7 cellular contexts compared by ENCODE assay signal in the genomic region with DNA sequence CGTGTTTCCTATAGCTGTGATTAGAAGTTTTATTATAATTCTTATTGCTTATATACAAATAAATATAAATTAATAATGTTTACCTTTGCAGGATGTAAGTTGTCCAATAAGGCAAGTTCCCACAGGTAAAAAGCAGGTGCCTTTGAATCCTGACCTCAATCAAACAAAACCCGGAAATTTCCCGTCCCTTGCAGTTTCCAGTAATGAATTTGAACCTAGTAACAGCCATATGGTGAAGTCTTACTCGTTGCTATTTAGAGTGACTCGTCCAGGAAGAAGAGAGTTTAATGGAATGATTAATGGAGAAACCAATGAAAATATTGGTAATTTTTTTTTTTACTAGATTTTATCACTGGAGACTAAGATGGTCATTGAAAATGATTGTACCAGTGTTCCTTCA. TPM values are rescaled to one million over a fixed set of nuclear protein-coding genes. Genes with fewer than 3 reads are reported as not detected.
DNase-seq lines count a peak whose midpoint lies in the region; ATAC-seq, FAIRE-seq and TF ChIP-seq lines count a peak whose summit lies in the region.
"Not testable (repeated sequence)": the region's sequence is repeated elsewhere in the genome, so short reads cannot be mapped to it uniquely, and the experiment has no call there.

No MANE protein-coding gene starts in this region.

- not testable (repeated sequence) for H2AFZ ChIP-seq in PC-3 (ENCODE audit: low read length); endothelial cell of umbilical vein (ENCODE audit: low read depth, low read length)

- H3K27me3 Mint-ChIP-seq in HFFc6 (ENCODE audit: insufficient read depth), result not testable (repeated sequence)

- not testable (repeated sequence) for H3K79me2 ChIP-seq in PC-3 (ENCODE audit: low read length); endothelial cell of umbilical vein (ENCODE audit: control insufficient read depth, insufficient read depth, low read length)

- H3K4me3 Mint-ChIP-seq in HFFc6, result not testable (repeated sequence)

- intact Hi-C loops in PC-3 (cut with micrococcal nuclease); endothelial cell of umbilical vein (cut with micrococcal nuclease): not testable (repeated sequence)

- not testable (repeated sequence) for H3K9me3 Mint-ChIP-seq in HFFc6

- TF ChIP-seq POLR2A in endothelial cell of umbilical vein (IDR thresholded peaks at IDR 0.05; ENCODE audit: low read depth, low read length), result not testable (repeated sequence)

- not testable (repeated sequence) for H3F3A ChIP-seq in PC-3 (ENCODE audit: low read length, unreplicated experiment)

- not testable (repeated sequence) for H3K27me3 ChIP-seq in PC-3 (ENCODE audit: low read length); RWPE2 (ENCODE audit: insufficient read depth, poor library complexity, severe bottlenecking); endothelial cell of umbilical vein (ENCODE audit: control insufficient read depth in 2 of 2, insufficient read depth in 2 of 2, low read length in 2 of 2)

- not testable (repeated sequence) for TF ChIP-seq CTCF in HFFc6 (IDR thresholded peaks at IDR 0.05); PC-3 (conservative IDR thresholded peaks at IDR 0.05; ENCODE audit: low read depth, low read length); RWPE2 (IDR thresholded peaks at IDR 0.05; ENCODE audit: poor library complexity, severe bottlenecking); endothelial cell of umbilical vein (IDR thresholded peaks at IDR 0.05; ENCODE audit: extremely low read depth in 1 of 2, insufficient read depth in 1 of 2, low read depth in 1 of 2, low read length in 2 of 2)

- H3K4me3 ChIP-seq in PC-3 (ENCODE audit: low read length); RWPE2 (ENCODE audit: severe bottlenecking); endothelial cell of umbilical vein (replicated peaks in 1 of 3; ENCODE audit: insufficient read depth in 1 of 3, low read depth in 1 of 3, low read length in 3 of 3): not testable (repeated sequence)

- ATAC-seq in PC-3, result peak; percentile 37
- not testable (repeated sequence) for ATAC-seq in RWPE2 (ENCODE audit: low read depth)
- peak; percentile 44 for ATAC-seq in esophagus mucosa

- H3K9me3 ChIP-seq in PC-3 (ENCODE audit: low read length); RWPE2 (ENCODE audit: severe bottlenecking); endothelial cell of umbilical vein (replicated peaks; ENCODE audit: control insufficient read depth, insufficient read depth, low read length): not testable (repeated sequence)

- CTCF ChIA-PET in PC-3 (lab: Charles Lee), result not testable (repeated sequence)
- CTCF ChIA-PET in endothelial cell of umbilical vein (lab: Charles Lee), result interaction anchor here (1.7 kb wide), 1 partner anchor 32 kb away, joined by 3 read pairs; a partner anchor contains a TSS

- not testable (repeated sequence) for H3K9me1 ChIP-seq in endothelial cell of umbilical vein (replicated peaks; ENCODE audit: control insufficient read depth, extremely low read depth, insufficient read depth, low read length)

- H3K27ac Mint-ChIP-seq in HFFc6, result not testable (repeated sequence)

- H3K9ac ChIP-seq in PC-3 (ENCODE audit: low read length), result peak overlapping the region; percentile 91
- H3K9ac ChIP-seq in endothelial cell of umbilical vein (replicated peaks; ENCODE audit: extremely low read depth, insufficient read depth, low read length), result not testable (repeated sequence)

- H3K4me2 ChIP-seq in PC-3 (ENCODE audit: low read length), result peak overlapping the region; percentile 79
- H3K4me2 ChIP-seq in endothelial cell of umbilical vein (ENCODE audit: insufficient read depth, low read length), result not testable (repeated sequence)

- not testable (repeated sequence) for H3K36me3 ChIP-seq in PC-3 (ENCODE audit: low read depth, low read length); endothelial cell of umbilical vein (ENCODE audit: control insufficient read depth in 2 of 2, extremely low read depth in 1 of 2, insufficient read depth in 2 of 2, low read length in 2 of 2)
- H3K36me3 ChIP-seq in RWPE2 (ENCODE audit: low read depth), result peaks cover 53% of the 10 kb centered on the region

- peaks cover 11% of the 10 kb centered on the region for H3K36me3 Mint-ChIP-seq in HFFc6 (ENCODE audit: low read depth)

- H3K4me1 Mint-ChIP-seq in HFFc6 (ENCODE audit: low read depth), result peaks cover 25% of the 10 kb centered on the region

- FAIRE-seq in endothelial cell of umbilical vein (lab: Jason Lieb, UNC), result not testable (repeated sequence)
- FAIRE-seq in islet of Langerhans (lab: Jason Lieb, UNC), result peak; percentile 79

- POLR2A ChIA-PET in PC-3 (lab: Charles Lee; ENCODE audit: unreplicated experiment); endothelial cell of umbilical vein (lab: Charles Lee): not testable (repeated sequence)

- not testable (repeated sequence) for H3K9me2 ChIP-seq in PC-3 (replicated peaks; ENCODE audit: low read length)

- not testable (repeated sequence) for H4K20me1 ChIP-seq in PC-3 (ENCODE audit: low read length); endothelial cell of umbilical vein (replicated peaks; ENCODE audit: control insufficient read depth, extremely low read depth, insufficient read depth, low read length)

- dilution Hi-C loops in endothelial cell of umbilical vein (cut with MboI; ENCODE audit: extremely low pct_ligation_motif_present, low sequenced_read_pairs), result not testable (repeated sequence)

- peak; percentile 12 for DNase-seq in EH (ENCODE audit: low read depth)
- DNase-seq in HFFc6, result peak; percentile 27
- DNase-seq in PC-3, result peak; percentile 71
- not testable (repeated sequence) for DNase-seq in RWPE2 (ENCODE audit: low spot score); endothelial cell of umbilical vein (ENCODE audit: low read depth, low spot score)

- H3K4me1 ChIP-seq in PC-3 (ENCODE audit: insufficient read depth, low read length) (peaks cover 15% of the 10 kb centered on the region), RWPE2 (ENCODE audit: insufficient read depth, poor library complexity, severe bottlenecking) (peaks cover 13% of the 10 kb centered on the region)
- H3K4me1 ChIP-seq in endothelial cell of umbilical vein (ENCODE audit: control insufficient read depth, extremely low read depth, insufficient read depth, low read length), result not testable (repeated sequence)

- peak overlapping the region; percentile 100 for H3K27ac ChIP-seq in PC-3 (ENCODE audit: low read length)
- peak overlapping the region; percentile 65 for H3K27ac ChIP-seq in RWPE2 (ENCODE audit: poor library complexity, severe bottlenecking)
- not testable (repeated sequence) for H3K27ac ChIP-seq in endothelial cell of umbilical vein (ENCODE audit: insufficient read depth, low read depth, low read length)

- not testable (repeated sequence) for BruUV-seq in PC-3 (replicated peaks; lab: Mats Ljungman, UMichigan); endothelial cell of umbilical vein (replicated peaks; lab: Mats Ljungman, UMichigan)

TF ChIP-seq in endothelial cell of umbilical vein, 7 proteins besides CTCF, POLR2A, EP300 and RAD21:
- TF ChIP-seq FOS (IDR thresholded peaks at IDR 0.05; ENCODE audit: borderline replicate concordance, insufficient read depth, low read length), result peak; percentile 6
TF ChIP-seq in endothelial cell of umbilical vein: peak in this region for 1; not testable (repeated sequence) for 6.

RNA-seq across cellular contexts. Expression of a gene that starts 31.8 kb away (rescaled TPM):
- total RNA-seq in HFFc6 (2021; fragmentation: NEBNext Ultra II Directional; extraction: Animal tissue kit (Norgen Biotek cat#: 25700)), result 1 to 10 TPM; 5.3 to 8.7 (median 6.6) TPM
- 7.4 and 9.5 TPM in 2 replicates for total RNA-seq in PC-3 (2014; rRNA removed)
- total RNA-seq in endothelial cell of umbilical vein, result 19.0 and 22.5 TPM in 2 replicates
- 10.8 and 12.9 TPM in 2 replicates for polyA plus RNA-seq in endothelial cell of umbilical vein
- 9.5 and 9.9 TPM in 2 replicates for polyA plus RNA-seq in endothelial cell of umbilical vein (2011; cell fraction: cytosol; rRNA removed)
- polyA plus RNA-seq in endothelial cell of umbilical vein (2011; cell fraction: nucleus; rRNA removed), result 41.1 and 41.8 TPM in 2 replicates
- polyA plus RNA-seq in endothelial cell of umbilical vein (2012), result 11.3 and 11.4 TPM in 2 replicates
- polyA minus RNA-seq in endothelial cell of umbilical vein, result 28.2 and 36.4 TPM in 2 replicates
- 11.1 TPM for polyA minus RNA-seq in endothelial cell of umbilical vein (2011; cell fraction: cytosol; rRNA and poly(A)+ RNA removed)
- 32.1 and 43.9 TPM in 2 replicates for polyA minus RNA-seq in endothelial cell of umbilical vein (2011; cell fraction: nucleus; rRNA and poly(A)+ RNA removed)
- total RNA-seq in esophagus mucosa, result 4.4 TPM

RNA-seq across cellular contexts. Expression of a gene that starts 38.6 kb away (rescaled TPM):
- total RNA-seq in HFFc6 (2021; fragmentation: NEBNext Ultra II Directional; extraction: Animal tissue kit (Norgen Biotek cat#: 25700)), result 10 to 100 TPM; 22.7 to 30.6 (median 26.4) TPM
- total RNA-seq in PC-3 (2014; rRNA removed), result 11.5 and 15.8 TPM in 2 replicates
- 30.8 and 30.9 TPM in 2 replicates for total RNA-seq in endothelial cell of umbilical vein
- polyA plus RNA-seq in endothelial cell of umbilical vein, result 5.7 and 7.8 TPM in 2 replicates
- polyA plus RNA-seq in endothelial cell of umbilical vein (2011; cell fraction: cytosol; rRNA removed), result 10.9 and 11.4 TPM in 2 replicates
- polyA plus RNA-seq in endothelial cell of umbilical vein (2011; cell fraction: nucleus; rRNA removed), result 19.3 and 27.1 TPM in 2 replicates
- polyA plus RNA-seq in endothelial cell of umbilical vein (2012), result 17.1 and 24.9 TPM in 2 replicates
- 8.2 and 9.0 TPM in 2 replicates for polyA minus RNA-seq in endothelial cell of umbilical vein
- polyA minus RNA-seq in endothelial cell of umbilical vein (2011; cell fraction: cytosol; rRNA and poly(A)+ RNA removed), result 29.9 TPM
- 10.8 and 15.6 TPM in 2 replicates for polyA minus RNA-seq in endothelial cell of umbilical vein (2011; cell fraction: nucleus; rRNA and poly(A)+ RNA removed)
- total RNA-seq in esophagus mucosa, result 16.4 TPM
